2 cellular contexts compared by ENCODE assay signal in the genomic region with DNA sequence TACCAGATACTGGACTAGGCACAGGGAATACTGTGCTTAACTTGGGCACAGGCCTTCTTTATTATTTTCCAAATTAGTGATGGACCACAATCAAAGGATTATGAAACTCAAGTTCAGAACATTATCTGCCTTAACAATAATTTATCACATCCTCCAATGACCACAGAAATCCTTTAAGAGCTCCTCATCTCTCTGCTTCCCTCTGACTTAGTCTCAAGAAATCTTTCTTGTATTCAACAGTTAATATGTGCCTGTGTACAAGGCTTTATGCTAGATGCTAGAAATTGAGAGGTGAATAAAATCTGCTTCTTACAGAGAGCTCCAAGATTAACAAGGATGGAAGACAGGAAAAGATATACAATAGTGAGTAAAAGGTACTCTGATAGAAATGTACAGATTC.
TF ChIP-seq lines count a peak whose summit lies in the region.

No MANE protein-coding gene starts in this region.

TF ChIP-seq in A549, 52 proteins besides CTCF, POLR2A, EP300 and RAD21:
- TF ChIP-seq RARB (CRISPR knock-in tag; IDR thresholded peaks at IDR 0.05) (no peak), JUN (IDR thresholded peaks at IDR 0.05) (no peak), RNF2 (IDR thresholded peaks at IDR 0.05; ENCODE audit: borderline replicate concordance, low read depth) (no peak), RCOR1 (IDR thresholded peaks at IDR 0.05; ENCODE audit: low read depth, low read length) (no peak), MYC (IDR thresholded peaks at IDR 0.05; ENCODE audit: borderline replicate concordance, low read length) (no peak), USF2 (IDR thresholded peaks at IDR 0.05) (no peak), BHLHE40 (IDR thresholded peaks at IDR 0.05; ENCODE audit: low read depth, low read length) (no peak)

TF ChIP-seq in IMR-90, 13 proteins besides CTCF, POLR2A, EP300 and RAD21:
- TF ChIP-seq, protein P1, sequence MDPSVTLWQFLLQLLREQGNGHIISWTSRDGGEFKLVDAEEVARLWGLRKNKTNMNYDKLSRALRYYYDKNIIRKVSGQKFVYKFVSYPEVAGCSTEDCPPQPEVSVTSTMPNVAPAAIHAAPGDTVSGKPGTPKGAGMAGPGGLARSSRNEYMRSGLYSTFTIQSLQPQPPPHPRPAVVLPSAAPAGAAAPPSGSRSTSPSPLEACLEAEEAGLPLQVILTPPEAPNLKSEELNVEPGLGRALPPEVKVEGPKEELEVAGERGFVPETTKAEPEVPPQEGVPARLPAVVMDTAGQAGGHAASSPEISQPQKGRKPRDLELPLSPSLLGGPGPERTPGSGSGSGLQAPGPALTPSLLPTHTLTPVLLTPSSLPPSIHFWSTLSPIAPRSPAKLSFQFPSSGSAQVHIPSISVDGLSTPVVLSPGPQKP (IDR thresholded peaks at IDR 0.05; ENCODE audit: borderline replicate concordance, low read depth, low read length), result no peak
- TF ChIP-seq CHD1 (IDR thresholded peaks at IDR 0.05; ENCODE audit: low read depth, low read length) (no peak), MXI1 (IDR thresholded peaks at IDR 0.05; ENCODE audit: borderline replicate concordance, low read depth, low read length) (no peak), USF2 (IDR thresholded peaks at IDR 0.05; ENCODE audit: low read depth, low read length) (no peak), SMC3 (IDR thresholded peaks at IDR 0.05; ENCODE audit: low read depth, low read length) (no peak), NFE2L2 (IDR thresholded peaks at IDR 0.05; ENCODE audit: low read depth, low read length) (no peak), RFX5 (IDR thresholded peaks at IDR 0.05; ENCODE audit: low read depth, low read length) (no peak), BHLHE40 (IDR thresholded peaks at IDR 0.05; ENCODE audit: low read depth, low read length) (no peak), RCOR1 (IDR thresholded peaks at IDR 0.05; ENCODE audit: insufficient replicate concordance, low read length) (no peak), MAZ (IDR thresholded peaks at IDR 0.05; ENCODE audit: borderline replicate concordance, low read depth, low read length) (no peak), CEBPB (IDR thresholded peaks at IDR 0.05; ENCODE audit: low read depth, low read length) (no peak), FOS (IDR thresholded peaks at IDR 0.05; ENCODE audit: low read depth, low read length) (no peak), MAFK (IDR thresholded peaks at IDR 0.05; ENCODE audit: low read depth, low read length) (no peak)
